ENCODE assay signal across 19 cellular contexts in genomic region chr5:143219696-143220095, GRCh38.
DNase-seq lines count a peak whose midpoint lies in the region; ATAC-seq, FAIRE-seq and TF ChIP-seq lines count a peak whose summit lies in the region.
"Had no signal": no experiment of that assay in that cellular context is flagged by ENCODE, and none has a peak within 500 bp of the region (broad histone marks: within the 10 kb centered on the region; RNA-seq: fewer than 3 reads in every experiment).

No MANE protein-coding gene starts in this region.

- TF ChIP-seq CTCF in IMR-90 (conservative IDR thresholded peaks at IDR 0.05; ENCODE audit: low read depth, low read length) (no peak), H1 (IDR thresholded peaks at IDR 0.05; ENCODE audit: control extremely low read depth in 1 of 3, insufficient read depth in 1 of 3, low read depth in 1 of 3, low read length in 3 of 3) (no peak)

- H3K9ac ChIP-seq in IMR-90 (ENCODE audit: low read depth, low read length) (no peak overlapping the region), H1 (replicated peaks in 1 of 4; ENCODE audit: extremely low read depth in 1 of 4, low read depth in 3 of 4, low read length in 3 of 4) (no peak overlapping the region), mesenchymal stem cell (ENCODE audit: low read length) (no peak overlapping the region)
- H3K9ac ChIP-seq: KMS-11 had no signal

- H3K27me3 ChIP-seq in IMR-90 (ENCODE audit: control insufficient read depth, insufficient read depth, low read length) (no peaks in the 10 kb centered on the region), H1 (replicated peaks in 1 of 4; ENCODE audit: control insufficient read depth in 3 of 4, extremely low read depth in 1 of 4, insufficient read depth in 3 of 4, low read length in 3 of 4) (no peaks in the 10 kb centered on the region), mesenchymal stem cell (ENCODE audit: control insufficient read depth in 1 of 2, insufficient read depth in 1 of 2, low read length in 2 of 2) (no peaks in the 10 kb centered on the region)
- H3K27me3 ChIP-seq: ovary, testis had no signal

- H3K79me2 ChIP-seq in H1 (ENCODE audit: control insufficient read depth in 1 of 2, insufficient read depth in 2 of 2, low read length in 2 of 2) = no peaks in the 10 kb centered on the region

- TF ChIP-seq POLR2A in IMR-90 (IDR thresholded peaks at IDR 0.05; ENCODE audit: low read depth, low read length) (no peak), H1 (IDR thresholded peaks at IDR 0.05; ENCODE audit: control extremely low read depth in 1 of 2, low read depth in 2 of 2, low read length in 2 of 2) (no peak)

- H3K56ac ChIP-seq in IMR-90 (ENCODE audit: extremely low read depth, insufficient read depth, low read length) = no peak overlapping the region
- no peak overlapping the region for H3K56ac ChIP-seq in H1 (replicated peaks; ENCODE audit: insufficient read length, low read depth, low read length)

- BruUV-seq in IMR-90 (replicated peaks; lab: Mats Ljungman, UMichigan) = no TSS peak

- H2BK15ac ChIP-seq in IMR-90 (ENCODE audit: low read depth, low read length) (0 out of 3 replicates have a peak overlapping the region, but pooled peaks have one; percentile 25), H1 (ENCODE audit: low read length) (no peak overlapping the region), mesenchymal stem cell (ENCODE audit: low read depth, poor library complexity, severe bottlenecking) (peak overlapping the region; percentile 26)

- H2AK5ac ChIP-seq in IMR-90 (ENCODE audit: low read depth, low read length) (no peak overlapping the region), H1 (ENCODE audit: low read depth, low read length) (no peak overlapping the region), mesenchymal stem cell (ENCODE audit: low read length, severe bottlenecking) (no peak overlapping the region)

- H3K9me3 ChIP-seq in IMR-90 (ENCODE audit: control insufficient read depth, insufficient read depth, low read length) (no peaks in the 10 kb centered on the region), H1 (ENCODE audit: insufficient read depth in 2 of 2, low read depth in 1 of 2, low read length in 1 of 2) (no peaks in the 10 kb centered on the region), mesenchymal stem cell (ENCODE audit: control insufficient read depth, low read length) (no peaks in the 10 kb centered on the region)
- H3K9me3 ChIP-seq: ovary, testis had no signal

- no peaks in the 10 kb centered on the region for H4K20me1 ChIP-seq in IMR-90 (ENCODE audit: insufficient read depth, low read length)
- H4K20me1 ChIP-seq in H1 (replicated peaks in 1 of 2; ENCODE audit: control insufficient read depth in 1 of 2, insufficient read depth in 2 of 2, low read length in 2 of 2) = no peaks in the 10 kb centered on the region

- no peak overlapping the region for H4K8ac ChIP-seq in IMR-90 (ENCODE audit: low read depth in 2 of 2, low read length in 2 of 2)
- no peak overlapping the region for H4K8ac ChIP-seq in H1 (ENCODE audit: extremely low read depth, insufficient read depth, low read length)
- peak overlapping the region; percentile 5 for H4K8ac ChIP-seq in mesenchymal stem cell (ENCODE audit: low read length)

- CTCF ChIA-PET in IMR-90 (lab: Yijun Ruan, JAX) (interaction anchor here (1.0 to 1.2 kb wide), 2 partner anchors 15 to 20 kb away, joined by 3 read pairs; no protein-coding TSS in a partner anchor), H1 (lab: Charles Lee; ENCODE audit: partially characterized antibody) (interaction anchor here (0.6 to 4.9 kb wide), 10 partner anchors 8 to 217 kb away, joined by 3 to 33 read pairs (median 4); no protein-coding TSS in a partner anchor)

- H3K4me2 ChIP-seq in IMR-90 (ENCODE audit: low read depth, low read length) (no peak overlapping the region), H1 (ENCODE audit: insufficient read depth in 1 of 2, low read depth in 2 of 2, low read length in 2 of 2) (no peak overlapping the region), mesenchymal stem cell (ENCODE audit: low read length, poor library complexity, severe bottlenecking) (no peak overlapping the region)
- H3K4me2 ChIP-seq: KMS-11 had no signal

- dilution Hi-C loops in IMR-90 (cut with HindIII; ENCODE audit: low sequenced_read_pairs, unreplicated experiment) = no loop called here

- no peak overlapping the region for H2BK5ac ChIP-seq in IMR-90 (ENCODE audit: low read depth, low read length, poor library complexity, severe bottlenecking)
- no peak overlapping the region for H2BK5ac ChIP-seq in H1 (ENCODE audit: low read depth, low read length)
- no peak overlapping the region for H2BK5ac ChIP-seq in mesenchymal stem cell (ENCODE audit: low read depth, low read length, poor library complexity, severe bottlenecking)

- H3K23ac ChIP-seq in IMR-90 (ENCODE audit: low read depth, low read length) (no peak overlapping the region), H1 (ENCODE audit: insufficient read length) (no peak overlapping the region), mesenchymal stem cell (ENCODE audit: low read length in 2 of 2) (no peak overlapping the region)

- WGBS in IMR-90 (ENCODE audit: extremely low coverage in 2 of 2, insufficient read length in 1 of 2), 2 experiments = 40% methylated on average over 1 of the region's 2 CpGs; no CpG with 5 or more reads in 1 of the 2 experiments
- 69% methylated on average over 2 of the region's 2 CpGs; no CpG with 5 or more reads in 1 of the 2 experiments for WGBS in H1 (ENCODE audit: extremely low coverage in 1 of 2, insufficient coverage in 1 of 2, insufficient read length in 1 of 2, insufficient replicate concordance in 2 of 2, low coverage in 1 of 2, low lambda C conversion rate in 2 of 2, missing lambda C conversion rate in 1 of 2), 2 experiments
- WGBS in mesenchymal stem cell = 45% methylated on average over 2 of the region's 2 CpGs

- H3K4me3 ChIP-seq in IMR-90 (ENCODE audit: insufficient read depth, low read depth, low read length) (no peak overlapping the region), H1 (ENCODE audit: extremely low read depth in 1 of 4, insufficient read depth in 2 of 4, low read depth in 3 of 4, low read length in 4 of 4) (no peak overlapping the region), mesenchymal stem cell (ENCODE audit: insufficient read depth in 1 of 2, low read depth in 1 of 2, low read length in 2 of 2) (no peak overlapping the region)
- H3K4me3 ChIP-seq: ovary, testis had no signal

- no peak overlapping the region for H3K18ac ChIP-seq in IMR-90 (ENCODE audit: low read depth, low read length)
- no peak overlapping the region for H3K18ac ChIP-seq in H1 (ENCODE audit: extremely low read depth, low read length)
- no peak overlapping the region for H3K18ac ChIP-seq in mesenchymal stem cell (ENCODE audit: low read depth in 1 of 2, low read length in 2 of 2)

- TF ChIP-seq RAD21 in IMR-90 (IDR thresholded peaks at IDR 0.05; ENCODE audit: low read length) (no peak), H1 (IDR thresholded peaks at IDR 0.05 in 1 of 2, conservative IDR thresholded peaks at IDR 0.05 in 1 of 2; ENCODE audit: low read depth in 2 of 2, low read length in 2 of 2) (no peak)

- no peak overlapping the region for H4K5ac ChIP-seq in IMR-90 (ENCODE audit: low read depth, low read length)
- no peak overlapping the region for H4K5ac ChIP-seq in H1 (ENCODE audit: insufficient read length, low read depth, low read length)

- no peak for TF ChIP-seq EP300 in H1 (IDR thresholded peaks at IDR 0.05; ENCODE audit: borderline replicate concordance in 1 of 2, low read depth in 2 of 2, low read length in 2 of 2)

- H2AFZ ChIP-seq in IMR-90 (replicated peaks; ENCODE audit: low read length, poor library complexity) (no peak overlapping the region), H1 (ENCODE audit: low read length) (no peak overlapping the region), mesenchymal stem cell (ENCODE audit: low read depth, low read length) (no peak overlapping the region)

- no peak for FAIRE-seq in H1 (lab: Jason Lieb, UNC)
- FAIRE-seq: kidney had no signal

- no peaks in the 10 kb centered on the region for H3K36me3 ChIP-seq in IMR-90 (ENCODE audit: control insufficient read depth, insufficient read depth, low read length)
- no peaks in the 10 kb centered on the region; a peak in 1 of 8 replicates for H3K36me3 ChIP-seq in H1 (ENCODE audit: control insufficient read depth in 2 of 4, insufficient read depth in 4 of 4, low read length in 3 of 4)
- peaks cover 0 to 5% of the 10 kb centered on the region in 2 experiments for H3K36me3 ChIP-seq in mesenchymal stem cell (ENCODE audit: control insufficient read depth in 1 of 2, insufficient read depth in 2 of 2, low read depth in 1 of 2, low read length in 2 of 2)
- H3K36me3 ChIP-seq: ovary had no signal

- H2BK20ac ChIP-seq in IMR-90 (ENCODE audit: low read depth, low read length) = 0 out of 2 replicates have a peak overlapping the region, but pooled peaks have one; percentile 21
- H2BK20ac ChIP-seq in H1 (ENCODE audit: low read length) = no peak overlapping the region

- POLR2A ChIA-PET in IMR-90 (lab: Charles Lee; ENCODE audit: unreplicated experiment) (no interaction called here), H1 (lab: Charles Lee; ENCODE audit: partially characterized antibody) (no interaction called here)

- H3K79me1 ChIP-seq in IMR-90 (ENCODE audit: low read depth in 1 of 2, low read length in 2 of 2) (no peaks in the 10 kb centered on the region), H1 (ENCODE audit: low read depth, low read length) (no peaks in the 10 kb centered on the region), mesenchymal stem cell (replicated peaks; ENCODE audit: low read length, poor library complexity, severe bottlenecking) (no peaks in the 10 kb centered on the region)

- no peak overlapping the region for H2AK9ac ChIP-seq in IMR-90 (replicated peaks; ENCODE audit: low read depth, low read length, poor library complexity)

- H4K91ac ChIP-seq in IMR-90 (ENCODE audit: insufficient read depth, low read depth, low read length) = 0 out of 2 replicates have a peak overlapping the region, but pooled peaks have one; percentile 5
- no peak overlapping the region for H4K91ac ChIP-seq in H1 (replicated peaks; ENCODE audit: insufficient read length, low read length)
- no peak overlapping the region for H4K91ac ChIP-seq in mesenchymal stem cell (ENCODE audit: low read length)

- DNase-seq in Daoy (ENCODE audit: low read depth) (peak; percentile 44), IMR-90 (peak; percentile 19), H1 (ENCODE audit: low read depth in 1 of 2, low spot score in 2 of 2) (no peak), mesenchymal stem cell (no peak), DMS53 (lab: John Stamatoyannopoulos, UW) (no peak)
- DNase-seq: activated CD8-positive, alpha-beta memory T cell treated with anti-CD3 and anti-CD28 coated beads, Interleukin-2, amount 50 U/mL, for 4 hours; activated naive CD4-positive, alpha-beta T cell treated with anti-CD3 and anti-CD28 coated beads for 36 hours; cortex of kidney; DMS153; head of caudate nucleus; kidney; NCI-H1694 treated with DMSO at 0.1 percent for 48 hours; ovary; stimulated activated CD4-positive, alpha-beta T cell treated with anti-CD3 and anti-CD28 coated beads, Interleukin-4, amount 100 ng/mL, for 4 hours; T1000; testis had no signal

- no peak overlapping the region for H3K4ac ChIP-seq in IMR-90 (ENCODE audit: low read depth, low read length)
- no peak overlapping the region for H3K4ac ChIP-seq in H1 (replicated peaks; ENCODE audit: insufficient read length, low read depth, low read length)
- no peak overlapping the region for H3K4ac ChIP-seq in mesenchymal stem cell (ENCODE audit: low read depth in 1 of 2, low read length in 2 of 2)

- no peak for ATAC-seq in IMR-90 (ENCODE audit: low read depth)
- no peak for ATAC-seq in GM18511 (IDR thresholded peaks at IDR 0.05; ENCODE audit: unreplicated experiment)
- no peak for ATAC-seq in HG03457 (IDR thresholded peaks at IDR 0.05; ENCODE audit: unreplicated experiment)

- H3K4me1 ChIP-seq in IMR-90 (ENCODE audit: control insufficient read depth, insufficient read depth, low read length) = peaks cover 10% of the 10 kb centered on the region
- H3K4me1 ChIP-seq in H1 (replicated peaks in 1 of 4; ENCODE audit: control insufficient read depth in 3 of 4, insufficient read depth in 4 of 4, low read length in 3 of 4) = peaks cover 0 to 3% (median 0%) of the 10 kb centered on the region in 4 experiments; a peak in 1 of 7 replicates
- peaks cover 11% of the 10 kb centered on the region for H3K4me1 ChIP-seq in mesenchymal stem cell (ENCODE audit: control insufficient read depth, insufficient read depth, low read depth, low read length)

- H3K14ac ChIP-seq in IMR-90 (replicated peaks; ENCODE audit: low read depth, low read length) = no peak overlapping the region; the same call in 1 of the 2 replicates
- no peak overlapping the region for H3K14ac ChIP-seq in H1 (ENCODE audit: insufficient read length)
- no peak overlapping the region for H3K14ac ChIP-seq in mesenchymal stem cell (ENCODE audit: low read length in 2 of 2)

- H2BK120ac ChIP-seq in IMR-90 (ENCODE audit: low read depth, low read length) = no peak overlapping the region
- no peak overlapping the region for H2BK120ac ChIP-seq in H1 (replicated peaks; ENCODE audit: low read depth, low read length)
- H2BK120ac ChIP-seq in mesenchymal stem cell (ENCODE audit: low read depth, low read length) = no peak overlapping the region

- H3K27ac ChIP-seq in IMR-90 (ENCODE audit: insufficient read depth, low read length) = no peak overlapping the region
- H3K27ac ChIP-seq in H1 (ENCODE audit: low read depth, low read length) = no peak overlapping the region
- H3K27ac ChIP-seq in mesenchymal stem cell (ENCODE audit: low read length, poor library complexity, severe bottlenecking) = no peak overlapping the region
- H3K27ac ChIP-seq: KMS-11, ovary, testis had no signal

- H2BK12ac ChIP-seq in H1 (ENCODE audit: low read depth, low read length) = no peak overlapping the region
- peak overlapping the region in 1 of 2 experiments; percentile 84 for H2BK12ac ChIP-seq in mesenchymal stem cell (ENCODE audit: low read length in 2 of 2)

- intact Hi-C loops in IMR-90 (cut with micrococcal nuclease) = no loop called here

- H3K23me2 ChIP-seq in H1 (ENCODE audit: low read depth, low read length) = peaks cover 2% of the 10 kb centered on the region; the same call in 1 of the 2 replicates

- in situ Hi-C loops in IMR-90 (cut with MboI; ENCODE audit: low sequenced_read_pairs) = no loop called here

- peaks cover 13% of the 10 kb centered on the region for H3K9me1 ChIP-seq in IMR-90 (ENCODE audit: insufficient read depth, low read length)

Comparison
In these comparisons a context has a peak if more than half of its experiments do, and no peak if none do; other contexts are left out.
1. DNase-seq: peak in Daoy (single experiment) and IMR-90 (single experiment); none in H1 (0 of 2), mesenchymal stem cell (single experiment) and DMS53 (single experiment).